ENCODE assay signal across 1 cellular context in the genomic region with DNA sequence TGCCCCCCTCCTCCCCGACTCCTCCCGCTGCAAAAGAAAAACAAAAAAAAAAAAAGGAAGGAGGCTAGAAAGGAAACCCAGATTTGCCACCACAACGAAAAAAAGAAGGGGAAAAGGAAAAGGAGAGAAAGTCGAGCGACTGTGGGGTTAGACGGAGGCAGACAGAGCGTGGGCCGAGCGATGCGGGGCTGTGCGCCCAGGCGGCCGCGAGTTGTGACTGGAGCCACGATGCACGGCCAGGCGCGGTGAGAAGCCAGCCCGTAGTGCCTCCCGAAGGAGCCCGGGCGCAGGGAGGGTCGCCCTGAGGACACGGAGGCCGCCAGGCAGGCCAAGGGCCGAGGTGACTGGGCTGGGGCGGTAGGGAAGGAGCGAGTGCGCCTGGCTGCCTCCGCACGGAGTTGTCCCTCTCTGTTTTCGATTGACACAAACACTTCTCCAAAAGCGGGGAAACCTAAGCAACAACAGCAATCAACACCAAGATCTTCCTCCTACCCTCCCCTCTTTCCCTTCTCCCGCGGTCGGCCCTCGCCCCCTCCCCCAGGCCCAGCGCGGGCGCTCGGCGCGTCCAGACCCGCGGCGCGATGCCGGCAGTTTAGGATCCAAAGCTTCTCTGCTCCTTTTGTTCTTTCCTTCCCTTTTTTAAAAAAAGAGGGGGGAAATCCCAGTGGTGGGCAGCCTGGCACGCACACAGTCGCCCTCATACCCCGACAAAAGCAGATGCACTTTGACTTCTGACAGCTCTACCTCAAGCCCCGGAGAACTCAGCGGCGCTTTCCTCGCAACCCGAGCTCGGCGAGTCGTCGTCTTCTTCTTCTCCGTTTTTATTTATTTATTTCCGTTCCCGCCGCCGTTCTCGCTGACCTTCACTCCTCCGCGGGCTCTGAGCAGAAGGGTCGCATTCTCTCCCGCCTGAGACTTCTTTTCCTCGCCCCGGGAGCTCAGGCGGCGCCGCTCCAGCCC.
TF ChIP-seq lines count a peak whose summit lies in the region.

A gene (plus strand): TSS at position 475 of the 960 bp plus-strand sequence. CDS start 723 bp downstream, outside the sequence.

TF ChIP-seq in K562, 482 proteins besides CTCF, POLR2A, EP300 and RAD21 (continued from another document):
- TF ChIP-seq, protein P1, sequence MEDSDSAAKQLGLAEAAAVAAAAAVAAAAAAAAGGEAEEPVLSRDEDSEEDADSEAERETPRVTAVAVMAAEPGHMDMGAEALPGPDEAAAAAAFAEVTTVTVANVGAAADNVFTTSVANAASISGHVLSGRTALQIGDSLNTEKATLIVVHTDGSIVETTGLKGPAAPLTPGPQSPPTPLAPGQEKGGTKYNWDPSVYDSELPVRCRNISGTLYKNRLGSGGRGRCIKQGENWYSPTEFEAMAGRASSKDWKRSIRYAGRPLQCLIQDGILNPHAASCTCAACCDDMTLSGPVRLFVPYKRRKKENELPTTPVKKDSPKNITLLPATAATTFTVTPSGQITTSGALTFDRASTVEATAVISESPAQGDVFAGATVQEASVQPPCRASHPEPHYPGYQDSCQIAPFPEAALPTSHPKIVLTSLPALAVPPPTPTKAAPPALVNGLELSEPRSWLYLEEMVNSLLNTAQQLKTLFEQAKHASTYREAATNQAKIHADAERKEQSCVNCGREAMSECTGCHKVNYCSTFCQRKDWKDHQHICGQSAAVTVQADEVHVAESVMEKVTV (CRISPR knock-in tag; IDR thresholded peaks at IDR 0.05), result no peak
- peak; percentile 6 for TF ChIP-seq PCBP1 (IDR thresholded peaks at IDR 0.05; ENCODE audit: low read depth, low read length, poor library complexity, severe bottlenecking)
- TF ChIP-seq CBX8 (IDR thresholded peaks at IDR 0.05; ENCODE audit: borderline replicate concordance, extremely low read depth, low read depth, low read length, poor library complexity, severe bottlenecking), result peak; percentile 89
- no peak for TF ChIP-seq NCOR1 (IDR thresholded peaks at IDR 0.05)
- no peak for TF ChIP-seq BRD9 (IDR thresholded peaks at IDR 0.05; ENCODE audit: low read depth, partially characterized antibody)
- TF ChIP-seq, protein P2, sequence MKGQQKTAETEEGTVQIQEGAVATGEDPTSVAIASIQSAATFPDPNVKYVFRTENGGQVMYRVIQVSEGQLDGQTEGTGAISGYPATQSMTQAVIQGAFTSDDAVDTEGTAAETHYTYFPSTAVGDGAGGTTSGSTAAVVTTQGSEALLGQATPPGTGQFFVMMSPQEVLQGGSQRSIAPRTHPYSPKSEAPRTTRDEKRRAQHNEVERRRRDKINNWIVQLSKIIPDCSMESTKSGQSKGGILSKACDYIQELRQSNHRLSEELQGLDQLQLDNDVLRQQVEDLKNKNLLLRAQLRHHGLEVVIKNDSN (CRISPR knock-in tag; IDR thresholded peaks at IDR 0.05), result no peak
- TF ChIP-seq, protein P3, sequence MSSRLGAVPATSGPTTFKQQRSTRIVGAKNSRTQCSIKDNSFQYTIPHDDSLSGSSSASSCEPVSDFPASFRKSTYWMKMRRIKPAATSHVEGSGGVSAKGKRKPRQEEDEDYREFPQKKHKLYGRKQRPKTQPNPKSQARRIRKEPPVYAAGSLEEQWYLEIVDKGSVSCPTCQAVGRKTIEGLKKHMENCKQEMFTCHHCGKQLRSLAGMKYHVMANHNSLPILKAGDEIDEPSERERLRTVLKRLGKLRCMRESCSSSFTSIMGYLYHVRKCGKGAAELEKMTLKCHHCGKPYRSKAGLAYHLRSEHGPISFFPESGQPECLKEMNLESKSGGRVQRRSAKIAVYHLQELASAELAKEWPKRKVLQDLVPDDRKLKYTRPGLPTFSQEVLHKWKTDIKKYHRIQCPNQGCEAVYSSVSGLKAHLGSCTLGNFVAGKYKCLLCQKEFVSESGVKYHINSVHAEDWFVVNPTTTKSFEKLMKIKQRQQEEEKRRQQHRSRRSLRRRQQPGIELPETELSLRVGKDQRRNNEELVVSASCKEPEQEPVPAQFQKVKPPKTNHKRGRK (tag; IDR thresholded peaks at IDR 0.05), result no peak
- TF ChIP-seq CEBPG (CRISPR knock-in tag; IDR thresholded peaks at IDR 0.05), result no peak
- TF ChIP-seq CEBPG (tag; conservative IDR thresholded peaks at IDR 0.05 in 1 of 2, IDR thresholded peaks at IDR 0.05 in 1 of 2), result no peak
- TF ChIP-seq, protein P4, sequence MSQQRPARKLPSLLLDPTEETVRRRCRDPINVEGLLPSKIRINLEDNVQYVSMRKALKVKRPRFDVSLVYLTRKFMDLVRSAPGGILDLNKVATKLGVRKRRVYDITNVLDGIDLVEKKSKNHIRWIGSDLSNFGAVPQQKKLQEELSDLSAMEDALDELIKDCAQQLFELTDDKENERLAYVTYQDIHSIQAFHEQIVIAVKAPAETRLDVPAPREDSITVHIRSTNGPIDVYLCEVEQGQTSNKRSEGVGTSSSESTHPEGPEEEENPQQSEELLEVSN (IDR thresholded peaks at IDR 0.05; ENCODE audit: borderline replicate concordance in 1 of 2, extremely low read depth in 1 of 2, insufficient read depth in 1 of 2, insufficient read length in 1 of 2, low read depth in 1 of 2, low read length in 1 of 2, poor library complexity in 1 of 2, severe bottlenecking in 1 of 2), result peak in 1 of 2 experiments; percentile 7
- TF ChIP-seq, protein P5, sequence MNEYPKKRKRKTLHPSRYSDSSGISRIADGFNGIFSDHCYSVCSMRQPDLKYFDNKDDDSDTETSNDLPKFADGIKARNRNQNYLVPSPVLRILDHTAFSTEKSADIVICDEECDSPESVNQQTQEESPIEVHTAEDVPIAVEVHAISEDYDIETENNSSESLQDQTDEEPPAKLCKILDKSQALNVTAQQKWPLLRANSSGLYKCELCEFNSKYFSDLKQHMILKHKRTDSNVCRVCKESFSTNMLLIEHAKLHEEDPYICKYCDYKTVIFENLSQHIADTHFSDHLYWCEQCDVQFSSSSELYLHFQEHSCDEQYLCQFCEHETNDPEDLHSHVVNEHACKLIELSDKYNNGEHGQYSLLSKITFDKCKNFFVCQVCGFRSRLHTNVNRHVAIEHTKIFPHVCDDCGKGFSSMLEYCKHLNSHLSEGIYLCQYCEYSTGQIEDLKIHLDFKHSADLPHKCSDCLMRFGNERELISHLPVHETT (CRISPR knock-in tag; conservative IDR thresholded peaks at IDR 0.05 in 1 of 2, IDR thresholded peaks at IDR 0.05 in 1 of 2), result no peak
